18 cellular contexts compared by ENCODE assay signal in genomic region chr2:241936457-241937133, GRCh38.
"Had no signal": no experiment of that assay in that cellular context is flagged by ENCODE, and none has a peak within 500 bp of the region (broad histone marks: within the 10 kb centered on the region; RNA-seq: fewer than 3 reads in every experiment).

No MANE protein-coding gene starts in this region.

- H3K4me3 Mint-ChIP-seq: activated B cell treated with CpG ODN at 0.5 μM for 24 hours; activated CD4-positive, alpha-beta T cell treated with anti-CD3 and anti-CD28 coated beads, Interleukin-2, amount 10 ng/mL, durations not matched to agents 24 days and 14 days; activated CD8-positive, alpha-beta T cell treated with anti-CD3 and anti-CD28 coated beads for 36 hours; activated naive CD8-positive, alpha-beta T cell; memory B cell; naive thymus-derived CD8-positive, alpha-beta T cell; stimulated activated effector memory CD8-positive, alpha-beta T cell treated with anti-CD3 and anti-CD28 coated beads, Interleukin-12 subunit alpha, Interleukin-12 subunit beta, amount 100 ng/mL, for 72 hours; T-cell had no signal

- H3K9me3 Mint-ChIP-seq: activated CD4-positive, alpha-beta T cell treated with anti-CD3 and anti-CD28 coated beads, Interleukin-2, amount 10 ng/mL, durations not matched to agents 24 days and 14 days; stimulated activated effector memory CD8-positive, alpha-beta T cell treated with anti-CD3 and anti-CD28 coated beads, Interleukin-12 subunit alpha, Interleukin-12 subunit beta, amount 100 ng/mL, for 72 hours had no signal

- DNase-seq: activated B cell treated with CpG ODN at 0.5 μM for 24 hours; activated CD4-positive, alpha-beta T cell treated with anti-CD3 and anti-CD28 coated beads, Interleukin-2, amount 10 ng/mL, durations not matched to agents 24 days and 14 days; activated CD8-positive, alpha-beta T cell treated with anti-CD3 and anti-CD28 coated beads for 36 hours; amygdala; body of pancreas; caudate nucleus; hypothalamus; kidney; left ventricle myocardium superior; naive thymus-derived CD8-positive, alpha-beta T cell; stimulated activated CD4-positive, alpha-beta T cell treated with anti-CD3 and anti-CD28 coated beads, Interleukin-4, amount 100 ng/mL, for 24 hours; T-cell; thyroid gland had no signal

- ATAC-seq: activated CD8-positive, alpha-beta T cell treated with anti-CD3 and anti-CD28 coated beads for 36 hours; body of pancreas; left ventricle myocardium superior; naive thymus-derived CD8-positive, alpha-beta T cell; sciatic nerve; SK-N-SH treated with all-trans-retinoic acid at 6 μM for 48 hours; stimulated activated effector memory CD8-positive, alpha-beta T cell treated with anti-CD3 and anti-CD28 coated beads, Interleukin-12 subunit alpha, Interleukin-12 subunit beta, amount 100 ng/mL, for 72 hours; T-cell had no signal

- H3K36me3 Mint-ChIP-seq: stimulated activated effector memory CD8-positive, alpha-beta T cell treated with anti-CD3 and anti-CD28 coated beads, Interleukin-12 subunit alpha, Interleukin-12 subunit beta, amount 100 ng/mL, for 72 hours had no signal

- H3K27me3 Mint-ChIP-seq: activated B cell treated with CpG ODN at 0.5 μM for 24 hours; activated CD4-positive, alpha-beta T cell treated with anti-CD3 and anti-CD28 coated beads, Interleukin-2, amount 10 ng/mL, durations not matched to agents 24 days and 14 days; activated CD8-positive, alpha-beta T cell treated with anti-CD3 and anti-CD28 coated beads for 36 hours; activated naive CD8-positive, alpha-beta T cell; memory B cell; naive thymus-derived CD8-positive, alpha-beta T cell; T-cell had no signal

- H3K27ac Mint-ChIP-seq: activated B cell treated with CpG ODN at 0.5 μM for 24 hours; activated CD4-positive, alpha-beta T cell treated with anti-CD3 and anti-CD28 coated beads, Interleukin-2, amount 10 ng/mL, durations not matched to agents 24 days and 14 days; activated CD8-positive, alpha-beta T cell treated with anti-CD3 and anti-CD28 coated beads for 36 hours; activated naive CD8-positive, alpha-beta T cell; memory B cell; naive thymus-derived CD8-positive, alpha-beta T cell; stimulated activated effector memory CD8-positive, alpha-beta T cell treated with anti-CD3 and anti-CD28 coated beads, Interleukin-12 subunit alpha, Interleukin-12 subunit beta, amount 100 ng/mL, for 72 hours; T-cell had no signal
